Comparison of ENCODE assay signal across 1 cellular context in genomic region chr18:9872823-9873222, GRCh38.
TF ChIP-seq lines count a peak whose summit lies in the region.

No MANE protein-coding gene starts in this region.

TF ChIP-seq in A549, 52 proteins besides CTCF, POLR2A, EP300 and RAD21 (continued from another document):
- TF ChIP-seq REST (IDR thresholded peaks at IDR 0.05) (no peak), CEBPB (IDR thresholded peaks at IDR 0.05) (no peak), HOXB13 (CRISPR knock-in tag; IDR thresholded peaks at IDR 0.05; ENCODE audit: low read depth) (no peak), NFE2L2 (conservative IDR thresholded peaks at IDR 0.05; ENCODE audit: low read length) (no peak), KDM1A (IDR thresholded peaks at IDR 0.05; ENCODE audit: low read depth) (no peak), CHD2 (IDR thresholded peaks at IDR 0.05; ENCODE audit: low read length, partially characterized antibody) (no peak), ZFP36 (IDR thresholded peaks at IDR 0.05; ENCODE audit: borderline replicate concordance, partially characterized antibody) (no peak), RFX5 (IDR thresholded peaks at IDR 0.05) (no peak), ESRRA (IDR thresholded peaks at IDR 0.05; ENCODE audit: borderline replicate concordance, low read length) (no peak), JUNB (IDR thresholded peaks at IDR 0.05) (no peak), CBX8 (IDR thresholded peaks at IDR 0.05) (no peak), KDM5A (IDR thresholded peaks at IDR 0.05) (no peak), EHMT2 (IDR thresholded peaks at IDR 0.05; ENCODE audit: low read depth) (no peak), GATA3 (IDR thresholded peaks at IDR 0.05; ENCODE audit: borderline replicate concordance) (no peak)
- TF ChIP-seq, protein P1, sequence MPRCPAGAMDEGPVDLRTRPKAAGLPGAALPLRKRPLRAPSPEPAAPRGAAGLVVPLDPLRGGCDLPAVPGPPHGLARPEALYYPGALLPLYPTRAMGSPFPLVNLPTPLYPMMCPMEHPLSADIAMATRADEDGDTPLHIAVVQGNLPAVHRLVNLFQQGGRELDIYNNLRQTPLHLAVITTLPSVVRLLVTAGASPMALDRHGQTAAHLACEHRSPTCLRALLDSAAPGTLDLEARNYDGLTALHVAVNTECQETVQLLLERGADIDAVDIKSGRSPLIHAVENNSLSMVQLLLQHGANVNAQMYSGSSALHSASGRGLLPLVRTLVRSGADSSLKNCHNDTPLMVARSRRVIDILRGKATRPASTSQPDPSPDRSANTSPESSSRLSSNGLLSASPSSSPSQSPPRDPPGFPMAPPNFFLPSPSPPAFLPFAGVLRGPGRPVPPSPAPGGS (IDR thresholded peaks at IDR 0.05) = no peak
- TF ChIP-seq, protein P2, sequence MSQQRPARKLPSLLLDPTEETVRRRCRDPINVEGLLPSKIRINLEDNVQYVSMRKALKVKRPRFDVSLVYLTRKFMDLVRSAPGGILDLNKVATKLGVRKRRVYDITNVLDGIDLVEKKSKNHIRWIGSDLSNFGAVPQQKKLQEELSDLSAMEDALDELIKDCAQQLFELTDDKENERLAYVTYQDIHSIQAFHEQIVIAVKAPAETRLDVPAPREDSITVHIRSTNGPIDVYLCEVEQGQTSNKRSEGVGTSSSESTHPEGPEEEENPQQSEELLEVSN (IDR thresholded peaks at IDR 0.05; ENCODE audit: borderline replicate concordance, low read depth) = no peak
- TF ChIP-seq, protein P3, sequence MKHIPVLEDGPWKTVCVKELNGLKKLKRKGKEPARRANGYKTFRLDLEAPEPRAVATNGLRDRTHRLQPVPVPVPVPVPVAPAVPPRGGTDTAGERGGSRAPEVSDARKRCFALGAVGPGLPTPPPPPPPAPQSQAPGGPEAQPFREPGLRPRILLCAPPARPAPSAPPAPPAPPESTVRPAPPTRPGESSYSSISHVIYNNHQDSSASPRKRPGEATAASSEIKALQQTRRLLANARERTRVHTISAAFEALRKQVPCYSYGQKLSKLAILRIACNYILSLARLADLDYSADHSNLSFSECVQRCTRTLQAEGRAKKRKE (CRISPR knock-in tag; IDR thresholded peaks at IDR 0.05; ENCODE audit: low read depth) = no peak
